ENCODE assay signal across 21 cellular contexts in the genomic region with DNA sequence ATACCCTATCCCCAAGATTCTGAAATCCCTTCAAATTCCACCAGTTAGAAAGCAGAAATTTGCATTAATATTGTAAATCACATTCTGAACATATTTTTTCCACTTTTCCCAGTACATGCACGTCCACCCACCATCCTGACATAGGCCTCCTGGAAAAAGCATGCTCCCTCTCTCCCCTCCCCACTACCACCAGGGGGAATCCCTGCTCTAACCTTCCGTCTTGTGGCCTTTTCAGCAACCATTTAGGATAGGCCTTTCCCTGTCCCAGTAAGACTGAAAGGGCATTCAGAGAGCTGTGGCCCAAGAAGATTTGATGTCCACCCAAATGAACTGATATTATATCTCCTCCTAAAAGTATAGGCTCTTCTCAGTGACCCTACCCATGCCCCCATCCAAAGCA.
DNase-seq lines count a peak whose midpoint lies in the region; ATAC-seq and TF ChIP-seq lines count a peak whose summit lies in the region.
"Had no signal": no experiment of that assay in that cellular context is flagged by ENCODE, and none has a peak within 500 bp of the region (broad histone marks: within the 10 kb centered on the region; RNA-seq: fewer than 3 reads in every experiment).

No MANE protein-coding gene starts in this region.

- H3K9me3 ChIP-seq in DND-41 (ENCODE audit: insufficient read depth, low read length, severe bottlenecking), result no peaks in the 10 kb centered on the region
- H3K9me3 ChIP-seq: adrenal gland, colonic mucosa, left ventricle myocardium inferior, mucosa of descending colon, vagina had no signal

- TF ChIP-seq CTCF in DND-41 (IDR thresholded peaks at IDR 0.05; ENCODE audit: borderline replicate concordance, extremely low read depth, low read length, poor library complexity, severe bottlenecking) (peak; percentile 47), brain microvascular endothelial cell (IDR thresholded peaks at IDR 0.05; ENCODE audit: low read depth, low read length, missing control alignments) (peak; percentile 17)

- H3K56ac ChIP-seq in mesendoderm (ENCODE audit: low read length), result no peak overlapping the region

- no peak overlapping the region for H2BK5ac ChIP-seq in mesendoderm (ENCODE audit: low read length)

- H3K4me3 ChIP-seq in DND-41 (ENCODE audit: low read depth in 1 of 2, low read length in 2 of 2) (no peak overlapping the region), brain microvascular endothelial cell (ENCODE audit: low read depth, low read length) (no peak overlapping the region), mesendoderm (ENCODE audit: low read length) (no peak overlapping the region)
- H3K4me3 ChIP-seq: adrenal gland, colonic mucosa, GM12878, left ventricle myocardium inferior, mucosa of descending colon, vagina had no signal

- no peak overlapping the region for H3K18ac ChIP-seq in mesendoderm (ENCODE audit: low read length)

- H2BK120ac ChIP-seq in mesendoderm (ENCODE audit: low read depth, low read length), result no peak overlapping the region

- no peaks in the 10 kb centered on the region for H3K79me1 ChIP-seq in mesendoderm (ENCODE audit: low read length)

- H2AK5ac ChIP-seq in mesendoderm (ENCODE audit: low read length), result no peak overlapping the region

- H3K9ac ChIP-seq in DND-41 (ENCODE audit: low read depth, low read length) (no peak overlapping the region), mesendoderm (ENCODE audit: low read length) (no peak overlapping the region)

- H2BK15ac ChIP-seq in mesendoderm (replicated peaks; ENCODE audit: low read depth), result no peak overlapping the region

- no peak overlapping the region for H3K4ac ChIP-seq in mesendoderm (ENCODE audit: low read depth, low read length)

- H3K27me3 ChIP-seq in DND-41 (ENCODE audit: insufficient read depth, low read length, poor library complexity), result no peaks in the 10 kb centered on the region
- no peaks in the 10 kb centered on the region for H3K27me3 ChIP-seq in brain microvascular endothelial cell (replicated peaks)
- H3K27me3 ChIP-seq in mesendoderm (ENCODE audit: insufficient read depth, low read length, poor library complexity), result no peaks in the 10 kb centered on the region
- H3K27me3 ChIP-seq: adrenal gland, colonic mucosa, vagina had no signal

- ATAC-seq in DND-41 (ENCODE audit: insufficient read depth, low read depth) (no peak), GM19035 (IDR thresholded peaks at IDR 0.05; ENCODE audit: unreplicated experiment) (no peak)
- ATAC-seq: GM12878, mucosa of descending colon, Right ventricle myocardium inferior, T-cell had no signal

- H4K5ac ChIP-seq in mesendoderm (ENCODE audit: low read length), result no peak overlapping the region

- no peak overlapping the region for H3K27ac ChIP-seq in DND-41 (ENCODE audit: low read length)
- H3K27ac ChIP-seq in brain microvascular endothelial cell, result no peak overlapping the region
- H3K27ac ChIP-seq in mesendoderm (ENCODE audit: low read depth, low read length), result no peak overlapping the region
- H3K27ac ChIP-seq: adrenal gland, colonic mucosa, left ventricle myocardium inferior, vagina had no signal

- H4K8ac ChIP-seq in mesendoderm (ENCODE audit: low read depth, low read length), result no peak overlapping the region

- no peaks in the 10 kb centered on the region for H4K20me1 ChIP-seq in DND-41 (ENCODE audit: insufficient read depth, low read length)

- in situ Hi-C loops in brain microvascular endothelial cell (cut with HindIII; ENCODE audit: low pct_ligation_motif_present, low sequenced_read_pairs), result no loop called here

- H3K4me1 ChIP-seq in DND-41 (ENCODE audit: insufficient read depth, low read length), result peaks cover 77% of the 10 kb centered on the region
- peaks cover 2% of the 10 kb centered on the region for H3K4me1 ChIP-seq in mesendoderm (ENCODE audit: control insufficient read depth, low read depth, low read length)
- H3K4me1 ChIP-seq: adrenal gland, colonic mucosa, left ventricle myocardium inferior, vagina had no signal

- DNase-seq in DND-41 (no peak), HT-29 (ENCODE audit: low spot score) (peak; percentile 5), brain microvascular endothelial cell (no peak), mesendoderm (peak; percentile 72), NCI-H1417 treated with DMSO at 0.1 percent for 48 hours (lab: John Stamatoyannopoulos, UW) (no peak), NCI-H69 (lab: John Stamatoyannopoulos, UW) (no peak)
- DNase-seq: activated T-cell treated with anti-CD3 and anti-CD28 coated beads, Interleukin-2, amount 50 U/mL, for 24 hours; adrenal gland; CD8-positive, alpha-beta memory T cell; colonic mucosa; DMS153; head of caudate nucleus; left ventricle myocardium inferior; mucosa of descending colon; NCI-H510A treated with DMSO at 0.1 percent for 48 hours; stimulated activated CD4-positive, alpha-beta T cell treated with anti-CD3 and anti-CD28 coated beads, Interleukin-1b, Interleukin-23, amount 100 ng/mL, for 48 hours; T-cell had no signal

- H3K4me2 ChIP-seq in DND-41 (ENCODE audit: insufficient read depth, low read length) (no peak overlapping the region), mesendoderm (ENCODE audit: low read length) (no peak overlapping the region)

- H3K36me3 ChIP-seq in DND-41 (ENCODE audit: insufficient read depth, low read length) (no peaks in the 10 kb centered on the region), brain microvascular endothelial cell (replicated peaks) (no peaks in the 10 kb centered on the region), mesendoderm (ENCODE audit: control insufficient read depth, insufficient read depth, low read length) (no peaks in the 10 kb centered on the region)
- H3K36me3 ChIP-seq: adrenal gland, colonic mucosa, left ventricle myocardium inferior, vagina had no signal

- no peak overlapping the region for H3K23ac ChIP-seq in mesendoderm (ENCODE audit: low read length)

- no peak overlapping the region for H2AFZ ChIP-seq in DND-41 (ENCODE audit: low read depth, low read length)

- WGBS in mesendoderm (ENCODE audit: extremely low coverage, insufficient coverage, low lambda C conversion rate), result no CpG with 5 or more reads among the region's 2 CpGs

- no peaks in the 10 kb centered on the region for H3K79me2 ChIP-seq in DND-41 (ENCODE audit: insufficient read depth, low read length)
- H3K79me2 ChIP-seq in mesendoderm (ENCODE audit: control insufficient read depth, insufficient read depth, low read length), result no peaks in the 10 kb centered on the region

Comparison
In these comparisons a context has a peak if more than half of its experiments do, and no peak if none do; other contexts are left out.
1. DNase-seq: peak in HT-29 (single experiment) and mesendoderm (single experiment); none in DND-41 (single experiment), brain microvascular endothelial cell (single experiment), NCI-H1417 treated with DMSO at 0.1 percent for 48 hours (single experiment) and NCI-H69 (single experiment).